Comparison of ENCODE assay signal across 13 cellular contexts in the genomic region with DNA sequence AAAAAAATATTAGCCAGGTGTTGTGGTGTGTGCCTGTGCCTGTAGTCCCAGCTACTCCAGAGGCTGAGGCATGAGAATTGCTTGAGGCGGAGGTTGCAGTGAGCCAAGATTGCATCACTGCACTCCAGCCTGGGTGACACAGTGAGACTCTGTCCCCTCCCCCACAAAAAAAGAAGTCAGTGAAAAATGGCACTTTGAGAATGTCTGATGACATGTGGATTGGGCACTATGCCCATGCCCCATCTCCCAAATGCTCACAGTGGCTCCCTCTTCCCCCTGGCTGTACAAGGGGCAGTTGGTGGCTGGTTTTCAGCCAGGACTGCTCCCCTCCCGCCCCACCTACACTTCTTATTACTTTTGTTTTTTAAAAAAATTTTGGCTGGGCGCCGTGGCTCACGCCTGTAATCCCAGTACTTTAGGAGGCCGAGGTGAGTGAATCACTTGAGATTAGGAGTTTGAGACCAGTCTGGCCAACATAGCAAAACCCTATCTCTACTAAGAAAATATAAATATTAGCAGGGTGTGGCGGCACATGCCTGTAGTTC. TPM values are rescaled to one million over a fixed set of nuclear protein-coding genes. Genes with fewer than 3 reads are reported as not detected.
DNase-seq lines count a peak whose midpoint lies in the region; ATAC-seq, FAIRE-seq and TF ChIP-seq lines count a peak whose summit lies in the region.
"Had no signal": no experiment of that assay in that cellular context is flagged by ENCODE, and none has a peak within 500 bp of the region (broad histone marks: within the 10 kb centered on the region; RNA-seq: fewer than 3 reads in every experiment).

No MANE protein-coding gene starts in this region.

- POLR2A ChIA-PET in A673 (lab: Charles Lee; ENCODE audit: low non-redundant PET), result no interaction called here

- H3K4me1 ChIP-seq in A673 (ENCODE audit: insufficient read depth, low read length, poor library complexity, severe bottlenecking), result peaks cover 13% of the 10 kb centered on the region
- H3K4me1 ChIP-seq in lower lobe of right lung, result peaks cover 48% of the 10 kb centered on the region
- H3K4me1 ChIP-seq: BE2C had no signal

- H3K4me3 ChIP-seq in A673 (ENCODE audit: low read depth, low read length, poor library complexity, severe bottlenecking), result no peak overlapping the region
- no peak overlapping the region for H3K4me3 ChIP-seq in MG63
- no peak overlapping the region for H3K4me3 ChIP-seq in bronchial epithelial cell (ENCODE audit: low read depth, low read length)
- no peak overlapping the region for H3K4me3 ChIP-seq in lower lobe of right lung

- TF ChIP-seq CTCF in A673 (conservative IDR thresholded peaks at IDR 0.05; ENCODE audit: low read depth, low read length) (no peak), bronchial epithelial cell (IDR thresholded peaks at IDR 0.05; ENCODE audit: insufficient read depth, low read length, severe bottlenecking) (no peak), lower lobe of right lung (IDR thresholded peaks at IDR 0.05) (no peak)

- H3K27me3 ChIP-seq in A673 (replicated peaks; ENCODE audit: insufficient read depth, low read depth, low read length, poor library complexity), result no peaks in the 10 kb centered on the region
- H3K27me3 ChIP-seq in MG63, result no peaks in the 10 kb centered on the region
- H3K27me3 ChIP-seq in bronchial epithelial cell (ENCODE audit: control insufficient read depth, insufficient read depth, low read length), result no peaks in the 10 kb centered on the region
- no peaks in the 10 kb centered on the region for H3K27me3 ChIP-seq in lower lobe of right lung (ENCODE audit: low read depth)

- H3K9me3 Mint-ChIP-seq in activated naive CD8-positive, alpha-beta T cell treated with anti-CD3 and anti-CD28 coated beads for 36 hours, result no peaks in the 10 kb centered on the region
- H3K9me3 Mint-ChIP-seq: IgD-negative memory B cell, memory B cell had no signal

- no peak overlapping the region for H3K27ac Mint-ChIP-seq in activated naive CD8-positive, alpha-beta T cell treated with anti-CD3 and anti-CD28 coated beads for 36 hours
- H3K27ac Mint-ChIP-seq: IgD-negative memory B cell, memory B cell had no signal

- no peaks in the 10 kb centered on the region for H3K4me1 Mint-ChIP-seq in activated naive CD8-positive, alpha-beta T cell treated with anti-CD3 and anti-CD28 coated beads for 36 hours
- H3K4me1 Mint-ChIP-seq: memory B cell had no signal

- H3K36me3 ChIP-seq in A673 (ENCODE audit: insufficient read depth, low read length, poor library complexity, severe bottlenecking), result no peaks in the 10 kb centered on the region
- H3K36me3 ChIP-seq in MG63, result no peaks in the 10 kb centered on the region; the same call in 1 of the 2 replicates
- H3K36me3 ChIP-seq in bronchial epithelial cell (ENCODE audit: control insufficient read depth, insufficient read depth, low read length), result no peaks in the 10 kb centered on the region
- H3K36me3 ChIP-seq in lower lobe of right lung, result peaks cover 41% of the 10 kb centered on the region
- H3K36me3 ChIP-seq: BE2C had no signal

- H3K4me3 Mint-ChIP-seq in activated naive CD8-positive, alpha-beta T cell treated with anti-CD3 and anti-CD28 coated beads for 36 hours, result no peak overlapping the region
- H3K4me3 Mint-ChIP-seq: IgD-negative memory B cell, memory B cell had no signal

- H3K27ac ChIP-seq in A673 (ENCODE audit: low read depth, low read length, poor library complexity, severe bottlenecking) (no peak overlapping the region), lower lobe of right lung (peak overlapping the region; percentile 74)

- DNase-seq in A673 (ENCODE audit: low spot score) (peak; percentile 33), MG63 (peak; percentile 70), bronchial epithelial cell (ENCODE audit: low read depth) (peak; percentile 68), lower lobe of right lung (peak; percentile 78), HuH-7 (ENCODE audit: low spot score) (no peak), NCI-H146 (lab: John Stamatoyannopoulos, UW) (no peak)
- no peak for DNase-seq in activated naive CD8-positive, alpha-beta T cell treated with anti-CD3 and anti-CD28 coated beads for 36 hours
- DNase-seq: BE2C, NCI-H524 treated with DMSO at 0.1 percent for 48 hours, T-helper 1 cell had no signal

- ATAC-seq in lower lobe of right lung (peak; percentile 95), HG03442 (IDR thresholded peaks at IDR 0.05; ENCODE audit: unreplicated experiment) (no peak)

- CTCF ChIA-PET in A673 (lab: Charles Lee), result interaction anchor here (0.6 kb wide), 1 partner anchor 112 kb away, joined by 10 read pairs; no protein-coding TSS in a partner anchor

- FAIRE-seq in bronchial epithelial cell (lab: Jason Lieb, UNC), result peak; percentile 87

- intact Hi-C loops in A673 (cut with micrococcal nuclease; ENCODE audit: unreplicated experiment) (loop anchor here (5.0 kb wide), 1 partner anchor 456 kb away; no protein-coding TSS in a partner anchor), lower lobe of right lung (cut with DNase I) (no loop called here)

- H3K36me3 Mint-ChIP-seq in activated naive CD8-positive, alpha-beta T cell treated with anti-CD3 and anti-CD28 coated beads for 36 hours, result peaks cover 3% of the 10 kb centered on the region

- no peaks in the 10 kb centered on the region for H3K9me3 ChIP-seq in A673 (ENCODE audit: low read depth, low read length, poor library complexity, severe bottlenecking)
- no peaks in the 10 kb centered on the region for H3K9me3 ChIP-seq in MG63
- H3K9me3 ChIP-seq in lower lobe of right lung, result no peaks in the 10 kb centered on the region
- H3K9me3 ChIP-seq: BE2C had no signal

- no TSS peak for BruUV-seq in A673 (replicated peaks; lab: Mats Ljungman, UMichigan)

- H3K27me3 Mint-ChIP-seq in activated naive CD8-positive, alpha-beta T cell treated with anti-CD3 and anti-CD28 coated beads for 36 hours, result no peaks in the 10 kb centered on the region
- H3K27me3 Mint-ChIP-seq: IgD-negative memory B cell, memory B cell had no signal

RNA-seq across cellular contexts. Expression of gene IL15RA, which starts 26.1 kb away (rescaled TPM):
- 1.1 and 1.7 TPM in 2 replicates for total RNA-seq in A673 (2021)
- 15.3 and 23.8 TPM in 2 replicates for total RNA-seq in MG63 (2014; rRNA removed; shearing (Covaris generic); ENCODE audit: low replicate concordance)
- 0.51 and 0.79 TPM in 2 replicates for total RNA-seq in bronchial epithelial cell
- 28.5 TPM for total RNA-seq in lower lobe of right lung
- 10 to 100 TPM; 27.8 to 30.0 TPM for total RNA-seq in activated naive CD8-positive, alpha-beta T cell treated with anti-CD3 and anti-CD28 coated beads for 36 hours

Comparison
In these comparisons a context has a peak if more than half of its experiments do, and no peak if none do; other contexts are left out.
1. DNase-seq: peak in A673 (single experiment), MG63 (single experiment), bronchial epithelial cell (single experiment) and lower lobe of right lung (single experiment); none in activated naive CD8-positive, alpha-beta T cell treated with anti-CD3 and anti-CD28 coated beads for 36 hours (single experiment), HuH-7 (single experiment) and NCI-H146 (single experiment).